ENCODE assay signal across 14 cellular contexts in the genomic region with DNA sequence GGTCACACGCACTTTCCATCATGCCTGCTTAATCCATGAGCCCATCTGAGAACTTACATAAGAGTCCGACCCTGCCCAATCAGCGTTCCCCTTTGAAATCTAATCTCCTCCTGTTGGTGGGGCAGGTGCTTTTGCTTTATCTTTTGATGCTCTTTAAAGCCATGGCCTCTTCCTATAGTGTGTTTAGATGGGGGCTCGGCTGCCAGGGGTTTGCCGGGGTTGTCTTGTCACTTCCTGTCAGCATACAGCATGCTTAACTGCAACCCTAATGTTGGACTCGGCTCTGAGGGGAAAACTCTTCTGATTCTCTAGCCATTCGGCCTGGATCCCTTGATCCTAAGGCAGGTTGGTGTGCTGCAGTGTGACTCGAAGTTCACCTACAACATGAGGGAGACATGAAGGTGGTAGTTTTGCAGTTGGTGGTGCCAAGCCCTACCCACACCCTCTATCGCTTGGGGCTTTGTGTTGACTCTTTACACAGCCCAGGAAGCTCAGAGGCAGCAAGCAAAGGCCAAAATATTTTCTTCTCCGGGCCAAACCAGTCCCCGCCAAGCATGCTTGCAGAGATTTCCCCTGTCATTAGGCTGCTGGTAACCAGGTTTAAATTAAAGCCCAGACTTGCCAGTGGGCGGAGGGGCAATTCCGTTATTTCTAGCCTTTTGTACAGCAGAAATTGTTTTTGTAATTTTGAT.
"Had no signal": no experiment of that assay in that cellular context is flagged by ENCODE, and none has a peak within 500 bp of the region (broad histone marks: within the 10 kb centered on the region; RNA-seq: fewer than 3 reads in every experiment).

No MANE protein-coding gene starts in this region.

- H3K27ac ChIP-seq: adrenal gland, colonic mucosa, transverse colon, vagina, WERI-Rb-1 had no signal

- DNase-seq: activated CD4-positive, alpha-beta memory T cell treated with anti-CD3 and anti-CD28 coated beads, Interleukin-2, amount 10 ng/mL, durations not matched to agents 7 days and 5 days; activated CD4-positive, alpha-beta T cell treated with anti-CD3 and anti-CD28 coated beads for 4 hours; activated effector memory CD4-positive, alpha-beta T cell treated with Interleukin-2 at 50 U/mL for 16 hours; activated T-cell treated with anti-CD3 and anti-CD28 coated beads, Interleukin-2, amount 50 U/mL, for 24 hours; adrenal gland; central memory CD4-positive, alpha-beta T cell; colonic mucosa; hypothalamus; kidney; stimulated activated CD4-positive, alpha-beta T cell treated with anti-CD3 and anti-CD28 coated beads, Interleukin-12 subunit alpha, Interleukin-12 subunit beta, amount 100 ng/mL, for 4 hours; T-helper 1 cell; transverse colon; WERI-Rb-1 had no signal

- H3K27me3 ChIP-seq: adrenal gland, colonic mucosa, transverse colon, vagina had no signal

- H3K4me3 ChIP-seq: adrenal gland, colonic mucosa, transverse colon, vagina had no signal

- H3K36me3 ChIP-seq: adrenal gland, colonic mucosa, transverse colon, vagina had no signal

- FAIRE-seq: kidney had no signal

- H3K9me3 ChIP-seq: adrenal gland, colonic mucosa, transverse colon, vagina had no signal

- H3K4me1 ChIP-seq: colonic mucosa, transverse colon had no signal
